1 cellular context compared by ENCODE assay signal in genomic region chr2:135052042-135052876, GRCh38.
A peak's percentile ranks its signal among the peaks of the same experiment; 100 is the strongest.
TF ChIP-seq lines count a peak whose summit lies in the region.

Gene RAB3GAP1, plus strand, starts transcription at chr2:135052292. Its CDS starts 16 bp downstream, at chr2:135052308.

TF ChIP-seq in HepG2, 621 proteins besides CTCF, POLR2A, EP300 and RAD21 (continued from another document):
- TF ChIP-seq ZNF646 (CRISPR knock-in tag; IDR thresholded peaks at IDR 0.05) (0 out of 2 replicates have a peak, but pooled peaks have one; percentile 18), ZFY (CRISPR knock-in tag; IDR thresholded peaks at IDR 0.05) (peak; percentile 87), GATA4 (IDR thresholded peaks at IDR 0.05; ENCODE audit: borderline replicate concordance, low read depth) (no peak), ZNF329 (CRISPR knock-in tag; IDR thresholded peaks at IDR 0.05; ENCODE audit: low read depth) (no peak)
TF ChIP-seq in HepG2: peak in this region for 245.
